In genomic region chr19:4981681-4981958, GRCh38 we compare ENCODE assay signal across 16 cellular contexts. TPM values are rescaled to one million over a fixed set of nuclear protein-coding genes. Genes with fewer than 3 reads are reported as not detected.
DNase-seq lines count a peak whose midpoint lies in the region; TF ChIP-seq lines count a peak whose summit lies in the region.
"Had no signal": no experiment of that assay in that cellular context is flagged by ENCODE, and none has a peak within 500 bp of the region (broad histone marks: within the 10 kb centered on the region; RNA-seq: fewer than 3 reads in every experiment).

No MANE protein-coding gene starts in this region.

- H3K36me3 ChIP-seq in Karpas-422 (ENCODE audit: insufficient read depth, low read length) (no peaks in the 10 kb centered on the region), SU-DHL-6 (ENCODE audit: low read length) (no peaks in the 10 kb centered on the region), prostate gland (no peaks in the 10 kb centered on the region)
- H3K36me3 ChIP-seq: MG63 had no signal

- H3K4me1 ChIP-seq in Karpas-422 (ENCODE audit: low read length) (peaks cover 24% of the 10 kb centered on the region), prostate gland (replicated peaks) (peaks cover 39% of the 10 kb centered on the region)

- H3K4me2 ChIP-seq in Karpas-422 (ENCODE audit: low read depth, low read length, poor library complexity, severe bottlenecking), result no peak overlapping the region
- no peak overlapping the region for H3K4me2 ChIP-seq in SU-DHL-6 (ENCODE audit: low read depth, low read length, poor library complexity, severe bottlenecking)

- H3K9me2 ChIP-seq in Karpas-422 (replicated peaks; ENCODE audit: insufficient read depth, low read length) (no peaks in the 10 kb centered on the region), SU-DHL-6 (replicated peaks; ENCODE audit: insufficient read depth, low read length) (no peaks in the 10 kb centered on the region)

- H2AFZ ChIP-seq in Karpas-422 (ENCODE audit: low read length) (no peak overlapping the region), SU-DHL-6 (ENCODE audit: low read depth, low read length, severe bottlenecking) (no peak overlapping the region)

- H4K20me1 ChIP-seq in Karpas-422 (ENCODE audit: insufficient read depth, low read depth, low read length) (peaks cover 62% of the 10 kb centered on the region), SU-DHL-6 (ENCODE audit: low read depth, low read length) (peaks cover 7% of the 10 kb centered on the region; the same call in 1 of the 2 replicates)

- no peak for TF ChIP-seq CTCF in SU-DHL-6 (IDR thresholded peaks at IDR 0.05; ENCODE audit: insufficient read depth, low read length, poor library complexity, severe bottlenecking)
- no peak for TF ChIP-seq CTCF in prostate gland (IDR thresholded peaks at IDR 0.05)

- H3K79me2 ChIP-seq in Karpas-422 (ENCODE audit: low read length) (peaks cover 53% of the 10 kb centered on the region), SU-DHL-6 (ENCODE audit: insufficient read depth, low read length) (peaks cover 10% of the 10 kb centered on the region; the same call in 1 of the 2 replicates)

- no peaks in the 10 kb centered on the region for H3K27me3 ChIP-seq in Karpas-422 (ENCODE audit: low read length)
- no peaks in the 10 kb centered on the region for H3K27me3 ChIP-seq in SU-DHL-6 (ENCODE audit: low read length)
- no peaks in the 10 kb centered on the region for H3K27me3 ChIP-seq in prostate gland (replicated peaks; ENCODE audit: insufficient read depth)
- H3K27me3 ChIP-seq: heart left ventricle, MG63, stomach had no signal

- H3K9me3 ChIP-seq in Karpas-422 (ENCODE audit: low read length) (no peaks in the 10 kb centered on the region), SU-DHL-6 (ENCODE audit: insufficient read depth, low read length) (no peaks in the 10 kb centered on the region), prostate gland (no peaks in the 10 kb centered on the region)
- H3K9me3 ChIP-seq: heart left ventricle, MG63, stomach had no signal

- WGBS in prostate gland, result 70% methylated on average over 3 of the region's 3 CpGs

- no peak for TF ChIP-seq POLR2A in prostate gland (IDR thresholded peaks at IDR 0.05)

- intact Hi-C loops in prostate gland (cut with DNase I), result no loop called here

- H3K9ac ChIP-seq in Karpas-422 (ENCODE audit: low read length) (no peak overlapping the region), SU-DHL-6 (ENCODE audit: low read length) (no peak overlapping the region)

- no peak overlapping the region for H3K4me3 ChIP-seq in Karpas-422 (ENCODE audit: low read length)
- H3K4me3 ChIP-seq in SU-DHL-6 (ENCODE audit: insufficient read depth, low read length, poor library complexity, severe bottlenecking), result no peak overlapping the region
- H3K4me3 ChIP-seq in prostate gland, result no peak overlapping the region
- H3K4me3 ChIP-seq: heart left ventricle, MG63, stomach had no signal

- DNase-seq in NCI-H510A treated with DMSO at 0.1 percent for 48 hours (lab: John Stamatoyannopoulos, UW), result peak; percentile 58
- no peak for DNase-seq in NCI-H510A (lab: John Stamatoyannopoulos, UW)
- DNase-seq in Karpas-422, result peak; percentile 48
- DNase-seq in prostate gland (ENCODE audit: low spot score), result no peak
- no peak for DNase-seq in NCI-H146 (lab: John Stamatoyannopoulos, UW)
- DNase-seq in stimulated activated CD4-positive, alpha-beta T cell treated with anti-CD3 and anti-CD28 coated beads, Interleukin-1b, Interleukin-23, amount 100 ng/mL, for 48 hours, result no peak
- DNase-seq in HUDEP-2 (lab: John Stamatoyannopoulos, UW; ENCODE audit: unreplicated experiment in 76 of 76), result no peak
- DNase-seq: activated CD8-positive, alpha-beta memory T cell treated with anti-CD3 and anti-CD28 coated beads for 24 hours; CD4-positive, CD25-positive, alpha-beta regulatory T cell; effector CD8-positive, alpha-beta T cell; heart left ventricle; MG63; NCI-H1930; stomach; T-helper 1 cell had no signal

- H3F3A ChIP-seq in SU-DHL-6 (ENCODE audit: insufficient read depth), result no peaks in the 10 kb centered on the region

- H3K27ac ChIP-seq in Karpas-422 (ENCODE audit: low read length) (no peak overlapping the region), SU-DHL-6 (ENCODE audit: low read depth, low read length) (peak overlapping the region; percentile 47; the same call in 1 of the 2 replicates), prostate gland (peak overlapping the region; percentile 45 to 61)
- H3K27ac ChIP-seq: heart left ventricle had no signal

RNA-seq across cellular contexts. Expression of gene KDM4B, which starts 12.7 kb away (rescaled TPM):
- total RNA-seq in Karpas-422 (2014; rRNA removed; shearing (Covaris generic); ENCODE audit: low replicate concordance), result 50.8 and 59.7 TPM in 2 replicates
- 100 to 1,000 TPM in 1 of 2 donors, 10 to 100 TPM in 1; 74.6 to 136 TPM for total RNA-seq in prostate gland

Comparison
In these comparisons a context has a peak if more than half of its experiments do, and no peak if none do; other contexts are left out.
1. DNase-seq: peak in NCI-H510A treated with DMSO at 0.1 percent for 48 hours (single experiment) and Karpas-422 (single experiment); none in NCI-H510A (single experiment), prostate gland (single experiment), NCI-H146 (single experiment), stimulated activated CD4-positive, alpha-beta T cell treated with anti-CD3 and anti-CD28 coated beads, Interleukin-1b, Interleukin-23, amount 100 ng/mL, for 48 hours (single experiment) and HUDEP-2 (0 of 76).